Comparison of ENCODE assay signal across 11 cellular contexts in the genomic region with DNA sequence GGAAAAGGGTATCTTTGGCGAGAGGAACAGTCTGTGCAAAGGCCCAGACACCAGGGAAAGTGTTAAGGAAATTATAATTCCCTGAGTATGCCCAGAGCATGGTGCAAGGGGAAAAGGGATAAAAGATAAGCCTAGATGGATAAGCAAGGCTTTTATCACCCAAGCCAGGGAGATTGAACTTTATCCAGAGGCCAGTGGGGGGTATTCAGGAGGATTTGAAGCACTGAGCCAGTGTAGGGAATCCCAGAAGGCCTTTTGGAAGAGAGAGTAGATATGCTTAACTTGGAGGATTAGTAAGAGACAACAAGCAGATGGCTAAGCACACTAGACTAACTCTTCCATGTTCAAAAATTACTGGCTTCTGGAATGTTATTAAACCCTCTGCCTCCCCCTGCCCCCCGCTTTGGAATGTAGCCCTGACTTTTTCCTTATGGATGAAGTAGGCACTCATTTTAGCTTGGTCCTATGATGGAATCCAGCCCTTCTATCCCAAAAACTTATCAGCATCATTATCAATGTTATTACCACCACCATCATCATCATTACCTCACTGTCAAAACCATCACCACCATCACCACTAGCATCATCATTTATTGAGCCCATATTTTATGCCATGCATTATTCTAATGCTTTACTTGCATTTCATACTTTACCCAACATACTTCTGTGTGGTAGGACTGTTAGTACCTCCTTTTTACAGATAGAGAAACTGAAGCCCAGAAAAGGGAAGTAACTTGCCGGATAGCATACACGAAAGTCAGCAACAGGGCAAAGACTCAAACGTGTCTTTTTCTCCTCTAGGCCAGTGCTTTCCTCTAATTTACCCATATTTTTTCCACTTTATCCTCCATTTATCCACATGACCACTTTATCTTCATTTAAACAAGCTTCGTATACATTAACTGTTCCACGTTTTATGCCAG.
DNase-seq lines count a peak whose midpoint lies in the region; ATAC-seq lines count a peak whose summit lies in the region.
"Had no signal": no experiment of that assay in that cellular context is flagged by ENCODE, and none has a peak within 500 bp of the region (broad histone marks: within the 10 kb centered on the region; RNA-seq: fewer than 3 reads in every experiment).

No MANE protein-coding gene starts in this region.

- 0 out of 2 replicates have a peak overlapping the region, but pooled peaks have one; percentile 30 for H3K27ac ChIP-seq in SK-N-MC
- H3K27ac ChIP-seq: pancreas, VCaP had no signal

- H3K9me3 ChIP-seq in SK-N-MC (ENCODE audit: low read depth, low read length), result no peaks in the 10 kb centered on the region
- H3K9me3 ChIP-seq: pancreas had no signal

- H3K9ac ChIP-seq in SK-N-MC (ENCODE audit: insufficient read length), result no peak overlapping the region

- H3K36me3 ChIP-seq in SK-N-MC (ENCODE audit: insufficient read depth, low read length), result peaks cover 100% of the 10 kb centered on the region
- H3K36me3 ChIP-seq: pancreas had no signal

- H3K4me3 ChIP-seq in SK-N-MC, result no peak overlapping the region
- H3K4me3 ChIP-seq: pancreas had no signal

- DNase-seq in SK-N-MC (ENCODE audit: low read depth, low spot score), result no peak
- DNase-seq in NCI-H345 (lab: John Stamatoyannopoulos, UW), result no peak
- DNase-seq in NCI-H1092 (lab: John Stamatoyannopoulos, UW), result no peak
- no peak for DNase-seq in pons (ENCODE audit: low spot score)
- no peak for DNase-seq in T-helper 9 cell
- DNase-seq: activated naive CD4-positive, alpha-beta T cell treated with anti-CD3 and anti-CD28 coated beads, Interleukin-2, amount 50 U/mL, for 16 hours had no signal

- ATAC-seq in GM18502 (IDR thresholded peaks at IDR 0.05; ENCODE audit: poor library complexity, unreplicated experiment) (peak; percentile 73), GM21423 (IDR thresholded peaks at IDR 0.05; ENCODE audit: unreplicated experiment) (peak; percentile 69), HG03108 (IDR thresholded peaks at IDR 0.05; ENCODE audit: unreplicated experiment) (peak; percentile 48)
- ATAC-seq: pancreas had no signal
